In the genomic region with DNA sequence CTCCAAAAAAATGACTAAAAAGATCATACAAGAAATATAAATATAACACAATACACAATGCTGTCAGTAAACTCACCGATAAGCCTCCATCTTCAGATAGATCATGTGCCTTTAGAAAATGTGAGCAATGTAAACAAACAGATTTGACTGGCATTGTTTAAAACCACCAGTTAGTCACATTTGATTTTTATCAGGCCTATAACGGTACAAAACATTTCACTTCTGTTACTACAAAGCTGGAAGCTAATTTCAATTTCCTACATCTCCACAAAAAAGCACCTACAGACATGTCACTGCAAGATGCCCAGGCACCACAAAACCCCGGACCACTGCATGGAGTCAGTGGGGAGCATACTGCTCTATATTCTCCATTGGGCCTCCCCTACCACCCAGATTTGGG, we compare ENCODE assay signal across 9 cellular contexts. TPM values are rescaled to one million over a fixed set of nuclear protein-coding genes. Genes with fewer than 3 reads are reported as not detected.
DNase-seq lines count a peak whose midpoint lies in the region; ATAC-seq, FAIRE-seq and TF ChIP-seq lines count a peak whose summit lies in the region.
"Had no signal": no experiment of that assay in that cellular context is flagged by ENCODE, and none has a peak within 500 bp of the region (broad histone marks: within the 10 kb centered on the region; RNA-seq: fewer than 3 reads in every experiment).

No MANE protein-coding gene starts in this region.

- RAD21 ChIA-PET in GM12878 (lab: Charles Lee; ENCODE audit: unreplicated experiment), result interaction anchor here (0.8 to 2.1 kb wide), 6 partner anchors 15 to 225 kb away, joined by 3 to 4 read pairs (median 3); no protein-coding TSS in a partner anchor

- FAIRE-seq in GM12878 (lab: Jason Lieb, UNC) (no peak), GM12892 (lab: Jason Lieb, UNC) (no peak)

- TF ChIP-seq CTCF in left ventricle myocardium inferior (IDR thresholded peaks at IDR 0.05; ENCODE audit: borderline replicate concordance) (no peak), GM12878 (IDR thresholded peaks at IDR 0.05 in 2 of 3, conservative IDR thresholded peaks at IDR 0.05 in 1 of 3; ENCODE audit: control insufficient read depth in 2 of 3, extremely low read depth in 1 of 3, insufficient read depth in 1 of 3, low read depth in 3 of 3, low read length in 3 of 3) (no peak), uterus (IDR thresholded peaks at IDR 0.05) (no peak)

- TF ChIP-seq RAD21 in GM12878 (IDR thresholded peaks at IDR 0.05; ENCODE audit: insufficient read depth, low read depth, low read length), result no peak

- ATAC-seq in left cardiac atrium, result no peak
- peak; percentile 9; the same call in 1 of the 3 replicates for ATAC-seq in GM12878
- no peak for ATAC-seq in HG02852 (IDR thresholded peaks at IDR 0.05; ENCODE audit: unreplicated experiment)

- H3K4me2 ChIP-seq in GM12878 (ENCODE audit: control insufficient read depth, insufficient read depth), result no peak overlapping the region

- 76% methylated on average over 3 of the region's 3 CpGs for WGBS in GM12878 (ENCODE audit: insufficient coverage, insufficient replicate concordance, low lambda C conversion rate, missing lambda C conversion rate)

- H3K4me3 ChIP-seq in left ventricle myocardium inferior (peak overlapping the region; percentile 45), GM12878 (no peak overlapping the region), uterus (no peak overlapping the region)

- TF ChIP-seq EP300 in GM12878 (IDR thresholded peaks at IDR 0.05; ENCODE audit: borderline replicate concordance in 1 of 2, control insufficient read depth in 1 of 2, low read depth in 2 of 2, low read length in 2 of 2), result no peak

- H2AFZ ChIP-seq in GM12878 (ENCODE audit: control insufficient read depth, low read depth, low read length), result no peak overlapping the region

- no peak overlapping the region for H3K9ac ChIP-seq in GM12878 (ENCODE audit: control insufficient read depth, insufficient read depth, low read length)

- peaks cover 4% of the 10 kb centered on the region for H3K79me2 ChIP-seq in GM12878 (ENCODE audit: control insufficient read depth, insufficient read depth, low read length)

- SMC1A ChIA-PET in GM12878 (lab: Charles Lee; ENCODE audit: uncharacterized antibody, unreplicated experiment), result interaction anchor here (0.7 to 1.4 kb wide), 10 partner anchors 8 to 225 kb away, joined by 3 to 6 read pairs (median 3); no protein-coding TSS in a partner anchor

- peaks cover 90% of the 10 kb centered on the region for H3K4me1 ChIP-seq in left ventricle myocardium inferior
- H3K4me1 ChIP-seq in GM12878 (ENCODE audit: control insufficient read depth, insufficient read depth, low read length), result peaks cover 24% of the 10 kb centered on the region; the same call in 1 of the 2 replicates
- H3K4me1 ChIP-seq in uterus, result peaks cover 0 to 22% of the 10 kb centered on the region in 2 donors

- intact Hi-C loops in left ventricle myocardium inferior (cut with micrococcal nuclease) (no loop called here), left cardiac atrium (cut with DNase I) (no loop called here), GM12878 (cut with micrococcal nuclease; ENCODE audit: unreplicated experiment) (loop anchor here (5.0 kb wide), 1 partner anchor 48 kb away; no protein-coding TSS in a partner anchor), uterus (cut with DNase I; ENCODE audit: low total_unique reads) (no loop called here)

- no peaks in the 10 kb centered on the region for H4K20me1 ChIP-seq in GM12878 (ENCODE audit: control insufficient read depth, insufficient read depth)

- in situ Hi-C loops in GM12878 (cut with MboI), result no loop called here

- TF ChIP-seq POLR2A in GM12878 (IDR thresholded peaks at IDR 0.05; ENCODE audit: low read depth, low read length) (no peak), uterus (IDR thresholded peaks at IDR 0.05) (no peak), GM12892 (IDR thresholded peaks at IDR 0.05; ENCODE audit: low read depth, low read length) (no peak)

- CTCF ChIA-PET in GM12878 (lab: Yijun Ruan, JAX), result interaction anchor here (0.9 to 1.3 kb wide), 3 partner anchors 15 to 44 kb away, joined by 3 to 5 read pairs (median 5); no protein-coding TSS in a partner anchor

- BruUV-seq in GM12878 (replicated peaks; lab: Mats Ljungman, UMichigan), result no TSS peak

- H3K27ac ChIP-seq in left ventricle myocardium inferior (replicated peaks) (peak overlapping the region; percentile 82), GM12878 (ENCODE audit: control insufficient read depth, insufficient read depth) (0 out of 2 replicates have a peak overlapping the region, but pooled peaks have one; percentile 11), uterus (peak overlapping the region; percentile 60 to 68)
- H3K27ac ChIP-seq: HL-60 had no signal

- POLR2A ChIA-PET in GM12878 (lab: Charles Lee), result interaction anchor here (0.7 to 1.8 kb wide), 2 partner anchors 15 to 18 kb away, joined by 3 to 6 read pairs; no protein-coding TSS in a partner anchor

- H3K36me3 ChIP-seq in left ventricle myocardium inferior (no peaks in the 10 kb centered on the region), GM12878 (ENCODE audit: control insufficient read depth in 2 of 2, insufficient read depth in 2 of 2, low read length in 1 of 2) (no peaks in the 10 kb centered on the region), uterus (no peaks in the 10 kb centered on the region)

- H3K9me3 ChIP-seq in left ventricle myocardium inferior (replicated peaks), result no peaks in the 10 kb centered on the region
- H3K9me3 ChIP-seq in GM12878 (replicated peaks; ENCODE audit: control insufficient read depth, insufficient read depth, low read length), result no peaks in the 10 kb centered on the region
- no peaks in the 10 kb centered on the region for H3K9me3 ChIP-seq in uterus

- H3K27me3 ChIP-seq in left ventricle myocardium inferior (ENCODE audit: low read depth), result no peaks in the 10 kb centered on the region
- H3K27me3 ChIP-seq in GM12878 (replicated peaks in 1 of 2; ENCODE audit: control insufficient read depth in 2 of 2, insufficient read depth in 2 of 2, low read length in 1 of 2), result no peaks in the 10 kb centered on the region
- H3K27me3 ChIP-seq in uterus, result no peaks in the 10 kb centered on the region

- no peak for DNase-seq in left ventricle myocardium inferior
- no peak for DNase-seq in left cardiac atrium
- no peak for DNase-seq in GM12878 (ENCODE audit: low read depth, low spot score)
- DNase-seq in lung microvascular endothelial cell (ENCODE audit: low read depth in 2 of 2), result peak; percentile 32 to 62
- no peak for DNase-seq in uterus
- DNase-seq in GM12892 (ENCODE audit: insufficient read length), result no peak
- DNase-seq in HuH-7.5 (ENCODE audit: low spot score), result no peak

TF ChIP-seq in GM12878, 131 proteins besides CTCF, POLR2A, EP300 and RAD21 (continues in another document):
- TF ChIP-seq HDAC6 (IDR thresholded peaks at IDR 0.05; ENCODE audit: unreplicated experiment), result no peak
- no peak for TF ChIP-seq MYC (IDR thresholded peaks at IDR 0.05; ENCODE audit: insufficient read depth, insufficient read length, insufficient replicate concordance, low read length, severe bottlenecking)
- TF ChIP-seq CEBPB (IDR thresholded peaks at IDR 0.05; ENCODE audit: borderline replicate concordance in 1 of 2, low read depth in 2 of 2, low read length in 2 of 2), result no peak
- TF ChIP-seq SREBF2 (IDR thresholded peaks at IDR 0.05; ENCODE audit: low read length), result no peak
- TF ChIP-seq ESRRA (IDR thresholded peaks at IDR 0.05; ENCODE audit: low read length), result no peak
- no peak for TF ChIP-seq KDM1A (IDR thresholded peaks at IDR 0.05; ENCODE audit: borderline replicate concordance)
- TF ChIP-seq BHLHE40 (IDR thresholded peaks at IDR 0.05; ENCODE audit: borderline replicate concordance in 1 of 2, low read depth in 2 of 2, low read length in 1 of 2), result no peak
- TF ChIP-seq, protein P1, sequence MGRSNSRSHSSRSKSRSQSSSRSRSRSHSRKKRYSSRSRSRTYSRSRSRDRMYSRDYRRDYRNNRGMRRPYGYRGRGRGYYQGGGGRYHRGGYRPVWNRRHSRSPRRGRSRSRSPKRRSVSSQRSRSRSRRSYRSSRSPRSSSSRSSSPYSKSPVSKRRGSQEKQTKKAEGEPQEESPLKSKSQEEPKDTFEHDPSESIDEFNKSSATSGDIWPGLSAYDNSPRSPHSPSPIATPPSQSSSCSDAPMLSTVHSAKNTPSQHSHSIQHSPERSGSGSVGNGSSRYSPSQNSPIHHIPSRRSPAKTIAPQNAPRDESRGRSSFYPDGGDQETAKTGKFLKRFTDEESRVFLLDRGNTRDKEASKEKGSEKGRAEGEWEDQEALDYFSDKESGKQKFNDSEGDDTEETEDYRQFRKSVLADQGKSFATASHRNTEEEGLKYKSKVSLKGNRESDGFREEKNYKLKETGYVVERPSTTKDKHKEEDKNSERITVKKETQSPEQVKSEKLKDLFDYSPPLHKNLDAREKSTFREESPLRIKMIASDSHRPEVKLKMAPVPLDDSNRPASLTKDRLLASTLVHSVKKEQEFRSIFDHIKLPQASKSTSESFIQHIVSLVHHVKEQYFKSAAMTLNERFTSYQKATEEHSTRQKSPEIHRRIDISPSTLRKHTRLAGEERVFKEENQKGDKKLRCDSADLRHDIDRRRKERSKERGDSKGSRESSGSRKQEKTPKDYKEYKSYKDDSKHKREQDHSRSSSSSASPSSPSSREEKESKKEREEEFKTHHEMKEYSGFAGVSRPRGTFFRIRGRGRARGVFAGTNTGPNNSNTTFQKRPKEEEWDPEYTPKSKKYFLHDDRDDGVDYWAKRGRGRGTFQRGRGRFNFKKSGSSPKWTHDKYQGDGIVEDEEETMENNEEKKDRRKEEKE (IDR thresholded peaks at IDR 0.05), result no peak

RNA-seq across cellular contexts. Expression of gene SGMS1, which starts 18.9 kb away (rescaled TPM):
- 18.6 TPM for total RNA-seq in left ventricle myocardium inferior
- total RNA-seq in left cardiac atrium, result 10 to 100 TPM; 22.4 to 24.4 TPM
- 31.1 and 32.6 TPM in 2 replicates for total RNA-seq in GM12878 (2013; cell fraction: nucleolus; rRNA removed)
- total RNA-seq in GM12878 (2014; rRNA removed), result 6.3 and 7.4 TPM in 2 replicates
- total RNA-seq in GM12878 (2014; rRNA removed; fragmentation: Illumina TruSeq; extraction: Trizol), result 4.8 and 7.2 TPM in 2 replicates
- total RNA-seq in GM12878 (2021), result 3.6 and 5.0 TPM in 2 replicates
- polyA plus RNA-seq in GM12878 (2011; ENCODE audit: low read depth), result 7.3 TPM
- 14.5 and 14.8 TPM in 2 replicates for polyA plus RNA-seq in GM12878 (2011; rRNA removed)
- 12.2 and 14.7 TPM in 2 replicates for polyA plus RNA-seq in GM12878 (2011; cell fraction: cytosol; rRNA removed)
- polyA plus RNA-seq in GM12878 (2011; cell fraction: nucleus; rRNA removed), result 14.2 and 16.5 TPM in 2 replicates
- polyA plus RNA-seq in GM12878 (2012), result 9.6 and 14.4 TPM in 2 replicates
- polyA plus RNA-seq in GM12878 (2014; fragmentation: Illumina TruSeq; extraction: Trizol), result 3.5 and 3.6 TPM in 2 replicates
- polyA plus RNA-seq in GM12878 (2014; fragmentation: Nextera tagmentation; extraction: Ambion mirVana), result 1 to 10 TPM; 1.4 to 1.7 TPM
- polyA plus RNA-seq in GM12878 (2014; rRNA removed), result 2.5 and 4.4 TPM in 2 replicates
- polyA plus RNA-seq in GM12878 (2016; fragmentation: Nextera tagmentation; extraction: Ambion mirVana), result 10 to 100 TPM; 10.7 to 11.7 TPM
- 20.7 and 31.1 TPM in 2 replicates for polyA minus RNA-seq in GM12878 (2011; rRNA and poly(A)+ RNA removed)
- polyA minus RNA-seq in GM12878 (2011; cell fraction: cytosol; rRNA and poly(A)+ RNA removed), result 12.2 and 13.7 TPM in 2 replicates
- 50.1 and 107 TPM in 2 replicates for polyA minus RNA-seq in GM12878 (2011; cell fraction: nucleus; rRNA and poly(A)+ RNA removed)
- total RNA-seq in lung microvascular endothelial cell, result 32.3 and 76.2 TPM in 2 replicates
- total RNA-seq in uterus, result 100 to 1,000 TPM in 1 of 4 donors, 10 to 100 TPM in 3; 38.0 to 102 (median 57.7) TPM
- 16.2 TPM for polyA plus RNA-seq in GM12892 (2012; ENCODE audit: missing spikeins)

Comparison
In these comparisons a context has a peak if more than half of its experiments do, and no peak if none do; other contexts are left out.
1. DNase-seq: peak in lung microvascular endothelial cell (2 of 2); none in left ventricle myocardium inferior (single experiment), left cardiac atrium (single experiment), GM12878 (single experiment), uterus (0 of 2), GM12892 (single experiment) and HuH-7.5 (single experiment).
2. H3K27ac ChIP-seq: peak in every context shown above with its lines; median percentile 82 in left ventricle myocardium inferior; 64 in uterus; 11 in GM12878.